27 cellular contexts compared by ENCODE assay signal in the genomic region with DNA sequence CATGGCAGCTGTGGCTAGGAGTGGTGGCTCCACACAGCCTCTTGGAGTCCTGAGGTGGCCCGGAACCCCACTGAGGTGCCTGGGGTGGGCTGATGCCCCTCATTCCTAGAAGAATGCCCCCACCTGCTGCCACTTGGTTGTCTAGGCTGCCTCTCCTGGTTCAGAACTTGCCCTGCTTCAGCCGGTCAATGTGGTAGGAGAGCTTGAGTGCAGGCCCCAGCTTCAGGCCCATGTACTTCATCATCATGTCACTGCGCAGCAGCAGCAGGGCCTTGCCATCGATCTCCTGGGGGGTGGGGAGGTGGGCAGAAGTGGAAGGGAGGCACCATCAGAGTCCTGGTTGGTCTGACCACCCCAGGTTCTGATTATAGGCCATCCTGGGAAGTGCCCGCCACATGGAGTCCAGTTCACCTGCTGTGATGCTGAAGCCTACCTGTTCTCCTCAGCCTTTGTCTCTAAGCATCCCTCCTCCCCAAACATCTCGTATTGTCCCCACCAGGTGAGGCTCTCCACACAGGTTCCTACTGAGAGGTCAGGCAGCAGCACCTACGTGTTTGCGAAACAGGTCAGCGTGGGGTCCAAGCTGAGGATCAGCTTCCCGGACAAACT. TPM values are rescaled to one million over a fixed set of nuclear protein-coding genes. Genes with fewer than 3 reads are reported as not detected.
"Had no signal": no experiment of that assay in that cellular context is flagged by ENCODE, and none has a peak within 500 bp of the region (broad histone marks: within the 10 kb centered on the region; RNA-seq: fewer than 3 reads in every experiment).

No MANE protein-coding gene starts in this region.

- H3K27ac ChIP-seq: hepatocyte, left lung, ovary, psoas muscle, skin epidermis, spleen, thoracic aorta, transverse colon, upper lobe of right lung had no signal

- H3K27me3 ChIP-seq: hepatocyte, left lung, ovary, spleen, transverse colon, upper lobe of right lung had no signal

- H3K9me3 Mint-ChIP-seq: effector memory CD8-positive, alpha-beta T cell; nephron; stimulated activated naive CD8-positive, alpha-beta T cell treated with anti-CD3 and anti-CD28 coated beads, Interleukin-15, Interleukin-2, amounts not matched to agents 100 ng/mL and 50 ng/mL, for 24 hours had no signal

- DNase-seq: cortex of kidney; effector memory CD8-positive, alpha-beta T cell; erythroblast; head of caudate nucleus; left cardiac atrium; left lung; mesendoderm; midbrain; naive thymus-derived CD4-positive, alpha-beta T cell; occipital lobe; ovary; posterior cingulate gyrus; psoas muscle; right cardiac atrium; spleen; stimulated activated CD4-positive, alpha-beta T cell treated with anti-CD3 and anti-CD28 coated beads, Interleukin-4, amount 100 ng/mL, for 4 hours; stimulated activated naive B cell treated with anti-CD40 and anti-IgM and Interleukin-4, amounts not matched to agents 10 μg/mL and 1 μg/mL and 100 μg/mL, for 72 hours; transverse colon; upper lobe of right lung had no signal

- FAIRE-seq: endometrium, frontal cortex had no signal

- H3K4me1 ChIP-seq: left lung, psoas muscle, transverse colon, upper lobe of right lung had no signal

- ATAC-seq: effector memory CD8-positive, alpha-beta T cell; left cardiac atrium; left lung; naive thymus-derived CD4-positive, alpha-beta T cell; psoas muscle; right cardiac atrium; stimulated activated naive B cell treated with anti-CD40 and anti-IgM and Interleukin-4, amounts not matched to agents 10 μg/mL and 1 μg/mL and 100 μg/mL, for 72 hours; upper lobe of right lung had no signal

- H3K27ac Mint-ChIP-seq: nephron; stimulated activated naive CD8-positive, alpha-beta T cell treated with anti-CD3 and anti-CD28 coated beads, Interleukin-15, Interleukin-2, amounts not matched to agents 100 ng/mL and 50 ng/mL, for 24 hours had no signal

- H3K9me3 ChIP-seq: left lung, ovary, psoas muscle, spleen, thoracic aorta, transverse colon, upper lobe of right lung had no signal

- H3K4me2 ChIP-seq: hepatocyte had no signal

- H3K4me3 ChIP-seq: hepatocyte, left lung, ovary, psoas muscle, skin epidermis, spleen, thoracic aorta, transverse colon, upper lobe of right lung had no signal

- H3K4me3 Mint-ChIP-seq: effector memory CD8-positive, alpha-beta T cell; naive thymus-derived CD4-positive, alpha-beta T cell; nephron; stimulated activated naive B cell treated with anti-CD40 and anti-IgM and Interleukin-4, amounts not matched to agents 10 μg/mL and 1 μg/mL and 100 μg/mL, for 72 hours; stimulated activated naive CD8-positive, alpha-beta T cell treated with anti-CD3 and anti-CD28 coated beads, Interleukin-15, Interleukin-2, amounts not matched to agents 100 ng/mL and 50 ng/mL, for 24 hours had no signal

- H3K27me3 Mint-ChIP-seq: effector memory CD8-positive, alpha-beta T cell; naive thymus-derived CD4-positive, alpha-beta T cell; stimulated activated naive B cell treated with anti-CD40 and anti-IgM and Interleukin-4, amounts not matched to agents 10 μg/mL and 1 μg/mL and 100 μg/mL, for 72 hours; stimulated activated naive CD8-positive, alpha-beta T cell treated with anti-CD3 and anti-CD28 coated beads, Interleukin-15, Interleukin-2, amounts not matched to agents 100 ng/mL and 50 ng/mL, for 24 hours had no signal

- H3K36me3 ChIP-seq: ovary had no signal

RNA-seq across cellular contexts. Expression of a gene that starts 6.6 kb away (rescaled TPM):
- total RNA-seq: kidney epithelial cell had no signal
